Comparison of ENCODE assay signal across 9 cellular contexts in genomic region chr4:82797591-82798081, GRCh38. TPM values are rescaled to one million over a fixed set of nuclear protein-coding genes. Genes with fewer than 3 reads are reported as not detected.
DNase-seq lines count a peak whose midpoint lies in the region; ATAC-seq, FAIRE-seq and TF ChIP-seq lines count a peak whose summit lies in the region.
"Had no signal": no experiment of that assay in that cellular context is flagged by ENCODE, and none has a peak within 500 bp of the region (broad histone marks: within the 10 kb centered on the region; RNA-seq: fewer than 3 reads in every experiment).

No MANE protein-coding gene starts in this region.

- H3K4me1 Mint-ChIP-seq in activated CD8-positive, alpha-beta memory T cell treated with anti-CD3 and anti-CD28 coated beads, Interleukin-2, amount 10 ng/mL, durations not matched to agents 7 days and 5 days: peaks cover 19% of the 10 kb centered on the region

- no peaks in the 10 kb centered on the region for H3K36me3 Mint-ChIP-seq in activated CD8-positive, alpha-beta memory T cell treated with anti-CD3 and anti-CD28 coated beads, Interleukin-2, amount 10 ng/mL, durations not matched to agents 7 days and 5 days

- H3K27ac Mint-ChIP-seq in activated CD8-positive, alpha-beta memory T cell treated with anti-CD3 and anti-CD28 coated beads, Interleukin-2, amount 10 ng/mL, durations not matched to agents 7 days and 5 days: no peak overlapping the region

- H3K4me1 ChIP-seq in A549 (peaks cover 6% of the 10 kb centered on the region; the same call in 1 of the 3 replicates), parathyroid adenoma (peaks cover 4% of the 10 kb centered on the region)

- H3K4me2 ChIP-seq in A549 (peak overlapping the region; percentile 99), parathyroid adenoma (ENCODE audit: low read length) (peak overlapping the region; percentile 64)

- H3K9me3 ChIP-seq in A549: no peaks in the 10 kb centered on the region
- H3K9me3 ChIP-seq in parathyroid adenoma (ENCODE audit: control insufficient read depth, low read length): no peaks in the 10 kb centered on the region

- TF ChIP-seq CTCF in A549 (IDR thresholded peaks at IDR 0.05) (no peak), GM10266 (IDR thresholded peaks at IDR 0.05; ENCODE audit: control insufficient read depth, insufficient read depth, low read depth, missing control alignments) (no peak), parathyroid adenoma (IDR thresholded peaks at IDR 0.05) (no peak)

- no peak for FAIRE-seq in A549 (lab: Jason Lieb, UNC)
- FAIRE-seq: frontal cortex had no signal

- TF ChIP-seq EP300 in A549 (IDR thresholded peaks at IDR 0.05): no peak

- no peak for ATAC-seq in A549
- ATAC-seq in activated CD8-positive, alpha-beta memory T cell treated with anti-CD3 and anti-CD28 coated beads, Interleukin-2, amount 10 ng/mL, durations not matched to agents 7 days and 5 days: no peak
- peak; percentile 13 for ATAC-seq in Right ventricle myocardium superior (ENCODE audit: poor library complexity)
- no peak for ATAC-seq in HG03159 (IDR thresholded peaks at IDR 0.05; ENCODE audit: unreplicated experiment)
- ATAC-seq in GM21576 (IDR thresholded peaks at IDR 0.05; ENCODE audit: unreplicated experiment): no peak

- H3K4me3 ChIP-seq in A549: peak overlapping the region; percentile 91
- H3K4me3 ChIP-seq in parathyroid adenoma (ENCODE audit: low read depth, low read length): peak overlapping the region; percentile 70

- no peak overlapping the region for H3K9ac ChIP-seq in parathyroid adenoma

- peak overlapping the region; percentile 77 for H3K4me3 Mint-ChIP-seq in activated CD8-positive, alpha-beta memory T cell treated with anti-CD3 and anti-CD28 coated beads, Interleukin-2, amount 10 ng/mL, durations not matched to agents 7 days and 5 days

- TF ChIP-seq POLR2A in A549 (IDR thresholded peaks at IDR 0.05; ENCODE audit: low read length): no peak

- H3K79me2 ChIP-seq in parathyroid adenoma: no peaks in the 10 kb centered on the region

- H3K36me3 ChIP-seq in parathyroid adenoma (ENCODE audit: control insufficient read depth, insufficient read depth, low read length): no peaks in the 10 kb centered on the region

- 52% methylated on average over 21 of the region's 37 CpGs for WGBS in A549 (ENCODE audit: missing lambda C conversion rate)

- H3K27ac ChIP-seq in A549: peak overlapping the region; percentile 79 to 83
- no peak overlapping the region for H3K27ac ChIP-seq in parathyroid adenoma

- POLR2A ChIA-PET in A549 (lab: Yijun Ruan, JAX): interaction anchor here (1.5 kb wide), 1 partner anchor 12 kb away, joined by 15 read pairs; no protein-coding TSS in a partner anchor

- H2AFZ ChIP-seq in parathyroid adenoma: peak overlapping the region; percentile 50

- peaks cover 45% of the 10 kb centered on the region for H3K27me3 Mint-ChIP-seq in activated CD8-positive, alpha-beta memory T cell treated with anti-CD3 and anti-CD28 coated beads, Interleukin-2, amount 10 ng/mL, durations not matched to agents 7 days and 5 days

- H3K27me3 ChIP-seq in parathyroid adenoma (ENCODE audit: control insufficient read depth, insufficient read depth, low read length): no peaks in the 10 kb centered on the region

- H3K9me3 Mint-ChIP-seq in activated CD8-positive, alpha-beta memory T cell treated with anti-CD3 and anti-CD28 coated beads, Interleukin-2, amount 10 ng/mL, durations not matched to agents 7 days and 5 days (ENCODE audit: low read depth): no peaks in the 10 kb centered on the region

- intact Hi-C loops in Right ventricle myocardium superior (cut with DNase I): no loop called here

- DNase-seq in A549 (ENCODE audit: low read depth in 1 of 2, low spot score in 1 of 2) (peak in 1 of 2 experiments; percentile 26), GM10266 (ENCODE audit: extremely low spot score) (peak; percentile 38), Right ventricle myocardium superior (peak; percentile 47), HuH-7 (ENCODE audit: low spot score) (no peak)
- DNase-seq in activated CD8-positive, alpha-beta memory T cell treated with anti-CD3 and anti-CD28 coated beads, Interleukin-2, amount 10 ng/mL, durations not matched to agents 7 days and 5 days: peak; percentile 42

- no peak for TF ChIP-seq RAD21 in A549 (conservative IDR thresholded peaks at IDR 0.05 in 1 of 2, IDR thresholded peaks at IDR 0.05 in 1 of 2)

- CTCF ChIA-PET in A549 (lab: Yijun Ruan, JAX): interaction anchor here (0.9 to 1.5 kb wide), 2 partner anchors 12 to 76 kb away, joined by 4 read pairs; no protein-coding TSS in a partner anchor
- CTCF ChIA-PET in activated CD8-positive, alpha-beta memory T cell treated with anti-CD3 and anti-CD28 coated beads, Interleukin-2, amount 10 ng/mL, durations not matched to agents 7 days and 5 days (lab: Charles Lee): interaction anchor here (1.5 to 1.6 kb wide), 2 partner anchors 28 to 487 kb away, joined by 3 to 4 read pairs; partner anchors contain the start of gene COQ2

TF ChIP-seq in A549, 52 proteins besides CTCF, POLR2A, EP300 and RAD21:
- TF ChIP-seq KDM5A (IDR thresholded peaks at IDR 0.05) (no peak), FOSL2 (IDR thresholded peaks at IDR 0.05) (no peak), FOSL2 (CRISPR knock-in tag; IDR thresholded peaks at IDR 0.05) (no peak), ATOH8 (CRISPR knock-in tag; IDR thresholded peaks at IDR 0.05; ENCODE audit: low read depth) (no peak), JUN (IDR thresholded peaks at IDR 0.05) (no peak), TFCP2L1 (CRISPR knock-in tag; IDR thresholded peaks at IDR 0.05) (no peak), HOXB5 (CRISPR knock-in tag; IDR thresholded peaks at IDR 0.05) (no peak), ZFP36 (IDR thresholded peaks at IDR 0.05; ENCODE audit: borderline replicate concordance, partially characterized antibody) (no peak), HDAC2 (IDR thresholded peaks at IDR 0.05) (no peak), MAX (IDR thresholded peaks at IDR 0.05) (no peak), NPAS2 (CRISPR knock-in tag; IDR thresholded peaks at IDR 0.05; ENCODE audit: borderline replicate concordance) (no peak), EHF (CRISPR knock-in tag; IDR thresholded peaks at IDR 0.05) (no peak), GATA3 (IDR thresholded peaks at IDR 0.05; ENCODE audit: borderline replicate concordance) (no peak), HMGXB4 (CRISPR knock-in tag; IDR thresholded peaks at IDR 0.05; ENCODE audit: borderline replicate concordance) (no peak), CBX2 (IDR thresholded peaks at IDR 0.05; ENCODE audit: borderline replicate concordance, low read depth) (no peak), ELK1 (IDR thresholded peaks at IDR 0.05; ENCODE audit: low read depth, low read length) (no peak), RFX5 (IDR thresholded peaks at IDR 0.05) (no peak)

RNA-seq across cellular contexts. Expression of gene SCD5, which starts 1.0 kb away (rescaled TPM):
- polyA plus RNA-seq in A549 (2011; rRNA removed) (11.3 and 11.9 TPM in 2 replicates), A549 (2017; fragmentation: RNase III; extraction: RNeasy Plus Mini Kit Qiagen cat#74134 plus additional on column Dnase treatment) (7.5 to 10.8 TPM (median 9.8 TPM) in 3 replicates)
- polyA plus RNA-seq in A549 (2012; cell fraction: cytosol; rRNA removed): 4.6 and 5.8 TPM in 2 replicates
- polyA plus RNA-seq in A549 (2012; cell fraction: nucleus; rRNA removed): 4.0 and 5.0 TPM in 2 replicates
- 8.2 and 8.8 TPM in 2 replicates for polyA minus RNA-seq in A549 (2011; rRNA and poly(A)+ RNA removed)
- total RNA-seq in activated CD8-positive, alpha-beta memory T cell treated with anti-CD3 and anti-CD28 coated beads, Interleukin-2, amount 10 ng/mL, durations not matched to agents 7 days and 5 days: 1 to 10 TPM; 6.4 to 8.2 TPM
- 4.9 TPM for total RNA-seq in Right ventricle myocardium superior
